In the genomic region with DNA sequence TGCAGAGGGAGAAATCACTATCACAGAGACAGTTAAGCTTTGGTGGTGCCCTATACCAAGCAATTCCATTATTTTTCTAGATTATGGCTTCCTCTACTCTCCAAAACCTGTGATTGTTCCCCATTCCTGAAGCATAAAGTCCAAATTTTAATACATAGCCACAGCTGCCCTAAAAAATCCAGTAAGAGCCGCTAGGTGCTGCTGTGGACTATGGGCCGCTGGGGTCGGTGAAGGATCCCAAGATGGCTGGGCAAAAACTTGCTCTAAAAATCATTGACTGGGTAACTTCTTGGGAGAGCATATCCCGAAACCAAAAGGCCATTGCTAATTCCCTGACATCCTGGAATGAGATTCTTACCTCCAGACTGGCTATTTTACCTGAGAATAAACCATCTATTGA, we compare ENCODE assay signal across 31 cellular contexts.
A peak's percentile ranks its signal among the peaks of the same experiment; 100 is the strongest.
DNase-seq lines count a peak whose midpoint lies in the region; ATAC-seq and TF ChIP-seq lines count a peak whose summit lies in the region.
"Had no signal": no experiment of that assay in that cellular context is flagged by ENCODE, and none has a peak within 500 bp of the region (broad histone marks: within the 10 kb centered on the region; RNA-seq: fewer than 3 reads in every experiment).

No MANE protein-coding gene starts in this region.

- no peaks in the 10 kb centered on the region for H3K36me3 ChIP-seq in GM06990 (ENCODE audit: control insufficient read depth, insufficient read depth, low read length)
- H3K36me3 ChIP-seq in GM23338 (ENCODE audit: insufficient read depth), result no peaks in the 10 kb centered on the region
- H3K36me3 ChIP-seq in OCI-LY1 (ENCODE audit: insufficient read depth, low read length), result no peaks in the 10 kb centered on the region
- H3K36me3 ChIP-seq in body of pancreas (replicated peaks in 1 of 2; ENCODE audit: insufficient read depth in 1 of 2, low read depth in 2 of 2), result no peaks in the 10 kb centered on the region
- no peaks in the 10 kb centered on the region for H3K36me3 ChIP-seq in MG63
- H3K36me3 ChIP-seq: BE2C, Peyer's patch had no signal

- no peak for TF ChIP-seq POLR2A in body of pancreas (IDR thresholded peaks at IDR 0.05)

- H4K20me1 ChIP-seq in GM23338 (replicated peaks; ENCODE audit: insufficient read depth) (no peaks in the 10 kb centered on the region), OCI-LY1 (ENCODE audit: insufficient read depth, low read length) (no peaks in the 10 kb centered on the region)

- intact Hi-C loops in body of pancreas (cut with DNase I), result no loop called here
- intact Hi-C loops in activated naive CD4-positive, alpha-beta T cell treated with anti-CD3 and anti-CD28 coated beads for 36 hours (cut with micrococcal nuclease), result no loop called here

- H3K27me3 ChIP-seq in GM06990 (replicated peaks; ENCODE audit: control insufficient read depth, insufficient read depth, low read length), result no peaks in the 10 kb centered on the region
- no peaks in the 10 kb centered on the region for H3K27me3 ChIP-seq in GM23338 (ENCODE audit: insufficient read depth)
- H3K27me3 ChIP-seq in OCI-LY1 (ENCODE audit: insufficient read depth, low read length), result no peaks in the 10 kb centered on the region
- no peaks in the 10 kb centered on the region for H3K27me3 ChIP-seq in body of pancreas
- no peaks in the 10 kb centered on the region for H3K27me3 ChIP-seq in MG63
- H3K27me3 ChIP-seq: BE2C, Peyer's patch had no signal

- H2AFZ ChIP-seq in GM23338, result 0 out of 2 replicates have a peak overlapping the region, but pooled peaks have one; percentile 38
- H2AFZ ChIP-seq in OCI-LY1 (ENCODE audit: low read length), result no peak overlapping the region

- H3K79me2 ChIP-seq in GM23338 (replicated peaks; ENCODE audit: insufficient read depth) (no peaks in the 10 kb centered on the region), OCI-LY1 (ENCODE audit: insufficient read depth, low read length) (no peaks in the 10 kb centered on the region)

- H3K9ac ChIP-seq in OCI-LY1 (ENCODE audit: low read length), result no peak overlapping the region

- no peak overlapping the region for H3K4me3 Mint-ChIP-seq in GM23338
- H3K4me3 Mint-ChIP-seq in activated naive CD4-positive, alpha-beta T cell treated with anti-CD3 and anti-CD28 coated beads for 36 hours, result no peak overlapping the region
- H3K4me3 Mint-ChIP-seq: CD14-positive monocyte; CD8-positive, alpha-beta memory T cell; T-helper 17 cell had no signal

- no peak overlapping the region for H3K27ac ChIP-seq in GM23338 (ENCODE audit: low read depth)
- no peak overlapping the region for H3K27ac ChIP-seq in OCI-LY1 (ENCODE audit: low read depth, low read length, poor library complexity, severe bottlenecking)
- H3K27ac ChIP-seq in body of pancreas, result no peak overlapping the region
- H3K27ac ChIP-seq: HL-60, Peyer's patch, SK-N-MC had no signal

- H3K27me3 Mint-ChIP-seq in GM23338 (ENCODE audit: insufficient read depth, low read depth, poor library complexity), result no peaks in the 10 kb centered on the region
- H3K27me3 Mint-ChIP-seq in activated naive CD4-positive, alpha-beta T cell treated with anti-CD3 and anti-CD28 coated beads for 36 hours (ENCODE audit: low read depth), result no peaks in the 10 kb centered on the region
- H3K27me3 Mint-ChIP-seq: CD8-positive, alpha-beta memory T cell; T-helper 17 cell had no signal

- CTCF ChIA-PET in activated naive CD4-positive, alpha-beta T cell treated with anti-CD3 and anti-CD28 coated beads for 36 hours (lab: Charles Lee), result no interaction called here

- H3K4me2 ChIP-seq in GM23338, result no peak overlapping the region
- H3K4me2 ChIP-seq in OCI-LY1 (ENCODE audit: low read length), result no peak overlapping the region

- H3K9me2 ChIP-seq in GM23338 (ENCODE audit: insufficient read depth) (0 out of 2 replicates have a peak, but pooled peaks cover 23% of the 10 kb centered on the region), OCI-LY1 (ENCODE audit: low read depth, low read length) (no peaks in the 10 kb centered on the region)

- ATAC-seq in GM23338, result no peak
- no peak for ATAC-seq in body of pancreas
- no peak for ATAC-seq in GM18907 (IDR thresholded peaks at IDR 0.05; ENCODE audit: unreplicated experiment)
- ATAC-seq: T-helper 17 cell had no signal

- no peaks in the 10 kb centered on the region for H3K9me3 ChIP-seq in OCI-LY1 (ENCODE audit: low read length)
- no peaks in the 10 kb centered on the region for H3K9me3 ChIP-seq in body of pancreas
- H3K9me3 ChIP-seq in MG63, result no peaks in the 10 kb centered on the region
- H3K9me3 ChIP-seq: BE2C, Peyer's patch had no signal

- H3K36me3 Mint-ChIP-seq in GM23338 (ENCODE audit: low read depth), result no peaks in the 10 kb centered on the region
- no peaks in the 10 kb centered on the region for H3K36me3 Mint-ChIP-seq in activated naive CD4-positive, alpha-beta T cell treated with anti-CD3 and anti-CD28 coated beads for 36 hours (ENCODE audit: low read depth)
- H3K36me3 Mint-ChIP-seq: CD14-positive monocyte; CD8-positive, alpha-beta memory T cell had no signal

- 85 to 100% methylated on average over 4 of the region's 4 CpGs for WGBS in body of pancreas, 2 donors

- H3K4me1 ChIP-seq in GM23338 (ENCODE audit: insufficient read depth) (no peaks in the 10 kb centered on the region), OCI-LY1 (ENCODE audit: insufficient read depth, low read length, severe bottlenecking) (no peaks in the 10 kb centered on the region), body of pancreas (no peaks in the 10 kb centered on the region)
- H3K4me1 ChIP-seq: BE2C, Peyer's patch had no signal

- no peak for DNase-seq in GM06990 (ENCODE audit: extremely low read depth, insufficient read length)
- DNase-seq in GM23338 (ENCODE audit: low spot score), result no peak
- DNase-seq in body of pancreas, result peak in 1 of 4 donors; percentile 35
- DNase-seq in MG63, result no peak
- no peak for DNase-seq in NCI-H187 treated with DMSO at 0.1 percent for 48 hours (lab: John Stamatoyannopoulos, UW)
- no peak for DNase-seq in activated naive CD4-positive, alpha-beta T cell treated with anti-CD3 and anti-CD28 coated beads for 36 hours
- DNase-seq: 8988T; ACHN; BE2C; CD8-positive, alpha-beta memory T cell; DMS 273 treated with DMSO at 0.1 percent for 48 hours; DMS79; EL; GDM1; HCEC 1CT; Kasumi-1; NCI-H1105 treated with DMSO at 0.1 percent for 48 hours; NCI-H146; NCI-H2029; NCI-H446; NCI-H524 treated with DMSO at 0.1 percent for 48 hours; NCI-H774; Peyer's patch; SHP77 treated with DMSO at 0.1 percent for 48 hours; SW 1271; T-helper 17 cell had no signal

- H3F3A ChIP-seq in GM23338 (replicated peaks; ENCODE audit: low read depth) (no peaks in the 10 kb centered on the region), OCI-LY1 (ENCODE audit: insufficient read depth, low read length) (no peaks in the 10 kb centered on the region)

- no peak overlapping the region for H3K27ac Mint-ChIP-seq in GM23338
- no peak overlapping the region for H3K27ac Mint-ChIP-seq in activated naive CD4-positive, alpha-beta T cell treated with anti-CD3 and anti-CD28 coated beads for 36 hours
- H3K27ac Mint-ChIP-seq: CD14-positive monocyte; CD8-positive, alpha-beta memory T cell; T-helper 17 cell had no signal

- TF ChIP-seq CTCF in GM06990 (IDR thresholded peaks at IDR 0.05; ENCODE audit: insufficient read depth, low read length, poor library complexity, severe bottlenecking) (peak; percentile 18), GM23338 (conservative IDR thresholded peaks at IDR 0.05; ENCODE audit: low read depth in 2 of 2) (peak in 1 of 2 experiments; percentile 29; a peak in 2 of 4 replicates), OCI-LY1 (IDR thresholded peaks at IDR 0.05; ENCODE audit: low read length) (peak; percentile 10; the same call in 1 of the 2 replicates), body of pancreas (IDR thresholded peaks at IDR 0.05) (peak in 4 of 7 experiments; percentile 21 to 54 (median 36))

- no peaks in the 10 kb centered on the region for H3K9me3 Mint-ChIP-seq in GM23338
- H3K9me3 Mint-ChIP-seq in activated naive CD4-positive, alpha-beta T cell treated with anti-CD3 and anti-CD28 coated beads for 36 hours, result peaks cover 7% of the 10 kb centered on the region

- H3K4me3 ChIP-seq in GM06990 (replicated peaks; ENCODE audit: low read depth, low read length) (no peak overlapping the region), GM23338 (no peak overlapping the region), OCI-LY1 (ENCODE audit: low read depth, low read length, poor library complexity, severe bottlenecking) (no peak overlapping the region), body of pancreas (no peak overlapping the region), MG63 (no peak overlapping the region)
- H3K4me3 ChIP-seq: Peyer's patch, SK-N-MC had no signal

- no peaks in the 10 kb centered on the region for H3K4me1 Mint-ChIP-seq in GM23338
- no peaks in the 10 kb centered on the region for H3K4me1 Mint-ChIP-seq in activated naive CD4-positive, alpha-beta T cell treated with anti-CD3 and anti-CD28 coated beads for 36 hours (ENCODE audit: low read depth)
- H3K4me1 Mint-ChIP-seq: CD14-positive monocyte; CD8-positive, alpha-beta memory T cell; T-helper 17 cell had no signal

TF ChIP-seq in GM23338, 12 proteins besides CTCF, POLR2A, EP300 and RAD21:
- no peak for TF ChIP-seq ETS1 (IDR thresholded peaks at IDR 0.05)
TF ChIP-seq in GM23338: peak in this region for 0.
